ENCODE assay signal across 17 cellular contexts in the genomic region with DNA sequence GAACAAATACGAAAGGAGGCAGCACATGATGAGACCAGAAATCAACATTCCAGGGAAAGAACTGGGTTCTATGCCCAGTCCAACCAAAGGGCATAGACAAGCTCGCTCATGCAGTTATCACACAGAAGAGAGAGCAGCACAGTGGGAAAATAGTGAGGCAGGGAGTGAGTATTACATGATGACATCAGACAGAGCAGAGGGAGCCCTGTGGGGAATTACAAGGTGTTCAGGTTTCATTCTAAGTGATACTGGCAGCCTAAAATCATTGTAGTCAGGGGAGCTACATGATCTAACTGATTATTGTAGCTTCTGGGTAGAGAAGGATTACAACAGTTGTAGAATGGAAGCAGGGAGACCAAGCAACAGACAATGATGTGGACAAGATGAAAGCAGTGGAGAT.
DNase-seq lines count a peak whose midpoint lies in the region; TF ChIP-seq lines count a peak whose summit lies in the region.
"Had no signal": no experiment of that assay in that cellular context is flagged by ENCODE, and none has a peak within 500 bp of the region (broad histone marks: within the 10 kb centered on the region; RNA-seq: fewer than 3 reads in every experiment).

No MANE protein-coding gene starts in this region.

- TF ChIP-seq CTCF in spleen (IDR thresholded peaks at IDR 0.05 in 8 of 11, conservative IDR thresholded peaks at IDR 0.05 in 3 of 11), result no peak
- no peak for TF ChIP-seq CTCF in lower leg skin (IDR thresholded peaks at IDR 0.05)

- H3K27me3 ChIP-seq in mesenchymal stem cell (ENCODE audit: control insufficient read depth in 1 of 2, insufficient read depth in 1 of 2, low read length in 2 of 2), result no peaks in the 10 kb centered on the region
- no peaks in the 10 kb centered on the region for H3K27me3 ChIP-seq in spleen (replicated peaks in 1 of 7)

- no peak overlapping the region for H4K91ac ChIP-seq in mesenchymal stem cell (ENCODE audit: low read length)

- H3K23ac ChIP-seq in mesenchymal stem cell (ENCODE audit: low read length in 2 of 2), result no peak overlapping the region

- H2BK12ac ChIP-seq in mesenchymal stem cell (ENCODE audit: low read length in 2 of 2), result no peak overlapping the region

- H2AFZ ChIP-seq in mesenchymal stem cell (ENCODE audit: low read depth, low read length), result peak overlapping the region; percentile 1

- H4K8ac ChIP-seq in mesenchymal stem cell (ENCODE audit: low read length), result no peak overlapping the region

- no peak overlapping the region for H3K18ac ChIP-seq in mesenchymal stem cell (ENCODE audit: low read depth in 1 of 2, low read length in 2 of 2)

- H3K4me2 ChIP-seq in mesenchymal stem cell (ENCODE audit: low read length, poor library complexity, severe bottlenecking), result no peak overlapping the region

- no peak for TF ChIP-seq POLR2A in spleen (IDR thresholded peaks at IDR 0.05)
- no peak for TF ChIP-seq POLR2A in lower leg skin (IDR thresholded peaks at IDR 0.05)

- H3K4me3 ChIP-seq in mesenchymal stem cell (ENCODE audit: insufficient read depth in 1 of 2, low read depth in 1 of 2, low read length in 2 of 2) (no peak overlapping the region), spleen (no peak overlapping the region), lower leg skin (ENCODE audit: low read depth, poor library complexity, severe bottlenecking) (no peak overlapping the region)

- no peak overlapping the region for H2BK120ac ChIP-seq in mesenchymal stem cell (ENCODE audit: low read depth, low read length)

- no peaks in the 10 kb centered on the region for H3K36me3 ChIP-seq in mesenchymal stem cell (ENCODE audit: control insufficient read depth in 1 of 2, insufficient read depth in 2 of 2, low read depth in 1 of 2, low read length in 2 of 2)
- no peaks in the 10 kb centered on the region for H3K36me3 ChIP-seq in spleen

- intact Hi-C loops in spleen (cut with DNase I; ENCODE audit: low total_unique reads) (no loop called here), lower leg skin (cut with DNase I; ENCODE audit: low total_unique reads) (no loop called here)

- no peaks in the 10 kb centered on the region for H3K79me1 ChIP-seq in mesenchymal stem cell (replicated peaks; ENCODE audit: low read length, poor library complexity, severe bottlenecking)

- peak; percentile 26 for DNase-seq in NCI-H1436 (lab: John Stamatoyannopoulos, UW)
- no peak for DNase-seq in NCI-H1436 treated with DMSO at 0.1 percent for 48 hours (lab: John Stamatoyannopoulos, UW)
- peak; percentile 4 for DNase-seq in LHCN-M2 (ENCODE audit: low read depth)
- DNase-seq in NCI-H69 (lab: John Stamatoyannopoulos, UW), result peak; percentile 1
- no peak for DNase-seq in mesenchymal stem cell
- no peak for DNase-seq in spleen
- no peak for DNase-seq in NCI-H1105 (lab: John Stamatoyannopoulos, UW)
- DNase-seq in lower leg skin (ENCODE audit: low spot score in 2 of 2), result no peak
- DNase-seq: DND-41, KBM-7, NCI-H187 treated with DMSO at 0.1 percent for 48 hours, NCI-H2227 treated with DMSO at 0.1 percent for 48 hours, NCI-H510A treated with DMSO at 0.1 percent for 48 hours, NCI-H82, SIG-M5 had no signal

- H2AK5ac ChIP-seq in mesenchymal stem cell (ENCODE audit: low read length, severe bottlenecking), result no peak overlapping the region

- no peak overlapping the region for H3K14ac ChIP-seq in mesenchymal stem cell (ENCODE audit: low read length in 2 of 2)

- H3K9ac ChIP-seq in mesenchymal stem cell (ENCODE audit: low read length), result no peak overlapping the region

- H3K4me1 ChIP-seq in mesenchymal stem cell (ENCODE audit: control insufficient read depth, insufficient read depth, low read depth, low read length) (no peaks in the 10 kb centered on the region), spleen (no peaks in the 10 kb centered on the region)

- no peak overlapping the region for H2BK15ac ChIP-seq in mesenchymal stem cell (ENCODE audit: low read depth, poor library complexity, severe bottlenecking)

- H3K4ac ChIP-seq in mesenchymal stem cell (ENCODE audit: low read depth in 1 of 2, low read length in 2 of 2), result no peak overlapping the region

- no peak overlapping the region for H2BK5ac ChIP-seq in mesenchymal stem cell (ENCODE audit: low read depth, low read length, poor library complexity, severe bottlenecking)

- H3K9me3 ChIP-seq in mesenchymal stem cell (ENCODE audit: control insufficient read depth, low read length), result peaks cover 9% of the 10 kb centered on the region
- no peaks in the 10 kb centered on the region for H3K9me3 ChIP-seq in spleen

- H3K27ac ChIP-seq in mesenchymal stem cell (ENCODE audit: low read length, poor library complexity, severe bottlenecking) (no peak overlapping the region), spleen (no peak overlapping the region)
- H3K27ac ChIP-seq: 22Rv1, RWPE1 had no signal

- 90% methylated on average over 2 of the region's 2 CpGs for WGBS in mesenchymal stem cell
- WGBS in spleen, 5 donors, result 88 to 95% (median 93%) methylated on average over 2 of the region's 2 CpGs
- WGBS in lower leg skin, 2 donors, result 72 to 75% methylated on average over 2 of the region's 2 CpGs

Comparison
In these comparisons a context has a peak if more than half of its experiments do, and no peak if none do; other contexts are left out.
1. DNase-seq: peak in NCI-H1436 (single experiment), LHCN-M2 (single experiment) and NCI-H69 (single experiment); none in NCI-H1436 treated with DMSO at 0.1 percent for 48 hours (single experiment), mesenchymal stem cell (single experiment), spleen (single experiment), NCI-H1105 (single experiment) and lower leg skin (0 of 2).